1 cellular context compared by ENCODE assay signal in the genomic region with DNA sequence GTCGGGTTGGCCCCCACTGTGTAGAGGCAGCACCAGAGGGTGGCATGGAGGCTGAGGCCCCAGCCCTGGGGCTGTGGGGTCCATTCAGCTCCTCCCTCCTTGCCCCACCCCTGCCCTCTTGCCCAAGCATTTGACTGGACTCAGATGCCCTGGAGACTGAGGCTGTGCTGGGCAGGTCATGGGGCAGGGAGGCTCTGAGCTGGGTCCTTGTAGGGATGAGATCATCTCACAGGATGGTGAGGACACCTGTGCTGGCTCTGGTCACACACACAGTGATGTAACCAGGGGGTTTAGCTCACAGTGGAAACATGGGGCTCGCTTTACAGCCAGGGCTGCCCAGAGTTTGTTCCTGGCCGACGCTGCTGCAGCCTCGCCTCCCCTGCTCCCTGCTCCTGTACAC.
TF ChIP-seq lines count a peak whose summit lies in the region.

No MANE protein-coding gene starts in this region.

TF ChIP-seq in HepG2, 621 proteins besides CTCF, POLR2A, EP300 and RAD21:
- TF ChIP-seq ZNF746 (CRISPR knock-in tag; IDR thresholded peaks at IDR 0.05): no peak
- TF ChIP-seq, protein P1, sequence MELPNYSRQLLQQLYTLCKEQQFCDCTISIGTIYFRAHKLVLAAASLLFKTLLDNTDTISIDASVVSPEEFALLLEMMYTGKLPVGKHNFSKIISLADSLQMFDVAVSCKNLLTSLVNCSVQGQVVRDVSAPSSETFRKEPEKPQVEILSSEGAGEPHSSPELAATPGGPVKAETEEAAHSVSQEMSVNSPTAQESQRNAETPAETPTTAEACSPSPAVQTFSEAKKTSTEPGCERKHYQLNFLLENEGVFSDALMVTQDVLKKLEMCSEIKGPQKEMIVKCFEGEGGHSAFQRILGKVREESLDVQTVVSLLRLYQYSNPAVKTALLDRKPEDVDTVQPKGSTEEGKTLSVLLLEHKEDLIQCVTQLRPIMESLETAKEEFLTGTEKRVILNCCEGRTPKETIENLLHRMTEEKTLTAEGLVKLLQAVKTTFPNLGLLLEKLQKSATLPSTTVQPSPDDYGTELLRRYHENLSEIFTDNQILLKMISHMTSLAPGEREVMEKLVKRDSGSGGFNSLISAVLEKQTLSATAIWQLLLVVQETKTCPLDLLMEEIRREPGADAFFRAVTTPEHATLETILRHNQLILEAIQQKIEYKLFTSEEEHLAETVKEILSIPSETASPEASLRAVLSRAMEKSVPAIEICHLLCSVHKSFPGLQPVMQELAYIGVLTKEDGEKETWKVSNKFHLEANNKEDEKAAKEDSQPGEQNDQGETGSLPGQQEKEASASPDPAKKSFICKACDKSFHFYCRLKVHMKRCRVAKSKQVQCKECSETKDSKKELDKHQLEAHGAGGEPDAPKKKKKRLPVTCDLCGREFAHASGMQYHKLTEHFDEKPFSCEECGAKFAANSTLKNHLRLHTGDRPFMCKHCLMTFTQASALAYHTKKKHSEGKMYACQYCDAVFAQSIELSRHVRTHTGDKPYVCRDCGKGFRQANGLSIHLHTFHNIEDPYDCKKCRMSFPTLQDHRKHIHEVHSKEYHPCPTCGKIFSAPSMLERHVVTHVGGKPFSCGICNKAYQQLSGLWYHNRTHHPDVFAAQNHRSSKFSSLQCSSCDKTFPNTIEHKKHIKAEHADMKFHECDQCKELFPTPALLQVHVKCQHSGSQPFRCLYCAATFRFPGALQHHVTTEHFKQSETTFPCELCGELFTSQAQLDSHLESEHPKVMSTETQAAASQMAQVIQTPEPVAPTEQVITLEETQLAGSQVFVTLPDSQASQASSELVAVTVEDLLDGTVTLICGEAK (IDR thresholded peaks at IDR 0.05): no peak
- TF ChIP-seq, protein P1 (CRISPR knock-in tag; IDR thresholded peaks at IDR 0.05): no peak
- TF ChIP-seq ONECUT2 (CRISPR knock-in tag; IDR thresholded peaks at IDR 0.05): no peak
- no peak for TF ChIP-seq IRF1 (CRISPR knock-in tag; IDR thresholded peaks at IDR 0.05; ENCODE audit: low read depth)
- TF ChIP-seq ZKSCAN5 (CRISPR knock-in tag; IDR thresholded peaks at IDR 0.05): no peak
- TF ChIP-seq SYNCRIP (IDR thresholded peaks at IDR 0.05; ENCODE audit: insufficient read depth, low read depth, low read length): no peak
- TF ChIP-seq MAX (IDR thresholded peaks at IDR 0.05): no peak
- TF ChIP-seq GZF1 (CRISPR knock-in tag; IDR thresholded peaks at IDR 0.05): no peak
- no peak for TF ChIP-seq ZNF10 (CRISPR knock-in tag; IDR thresholded peaks at IDR 0.05; ENCODE audit: borderline replicate concordance, low read depth)
- no peak for TF ChIP-seq ZNF235 (CRISPR knock-in tag; IDR thresholded peaks at IDR 0.05; ENCODE audit: borderline replicate concordance)
- TF ChIP-seq POGK (CRISPR knock-in tag; conservative IDR thresholded peaks at IDR 0.05): no peak
